ENCODE assay signal across 9 cellular contexts in the genomic region with DNA sequence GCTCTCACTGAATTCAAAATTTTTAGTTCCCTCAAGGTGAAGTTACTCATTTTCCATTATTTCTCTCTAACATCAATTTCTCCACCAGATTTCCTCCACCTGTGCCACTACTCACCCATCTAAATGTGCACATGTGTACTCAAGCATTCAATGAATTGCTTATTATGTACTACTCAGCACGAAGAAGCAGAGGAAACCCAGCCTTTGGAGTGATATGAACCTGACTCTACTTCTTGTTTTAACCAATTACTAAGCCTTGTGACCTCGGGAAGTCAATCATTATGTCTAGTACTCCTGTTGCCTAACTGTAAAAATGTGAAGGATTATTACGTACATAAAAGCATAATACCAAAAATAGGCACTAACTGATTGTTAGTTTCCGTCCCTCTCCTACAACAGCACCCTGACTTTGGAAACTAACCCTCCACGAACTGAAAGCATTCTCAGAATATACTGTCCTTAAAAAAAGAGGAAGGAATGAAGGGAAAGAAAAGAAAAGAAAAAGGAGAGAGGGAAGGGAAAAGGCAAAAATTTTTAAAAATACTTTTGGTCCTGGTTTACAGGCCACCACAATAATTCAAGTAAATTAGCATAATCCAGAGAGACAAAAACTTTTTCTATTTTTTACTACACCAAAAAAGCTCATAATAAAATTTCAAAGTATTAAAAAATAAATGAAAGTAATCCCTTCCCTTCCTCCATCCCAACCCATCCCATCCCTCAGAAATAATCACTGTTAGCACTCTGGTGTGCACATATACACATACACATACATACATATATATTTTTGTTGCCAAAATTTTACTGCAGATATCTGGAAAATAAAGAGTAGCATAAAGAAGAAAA. TPM values are rescaled to one million over a fixed set of nuclear protein-coding genes. Genes with fewer than 3 reads are reported as not detected.
DNase-seq lines count a peak whose midpoint lies in the region; ATAC-seq, FAIRE-seq and TF ChIP-seq lines count a peak whose summit lies in the region.
"Had no signal": no experiment of that assay in that cellular context is flagged by ENCODE, and none has a peak within 500 bp of the region (broad histone marks: within the 10 kb centered on the region; RNA-seq: fewer than 3 reads in every experiment).

No MANE protein-coding gene starts in this region.

- no peak for TF ChIP-seq RAD21 in K562 (CRISPR knock-in tag; conservative IDR thresholded peaks at IDR 0.05 in 1 of 2, IDR thresholded peaks at IDR 0.05 in 1 of 2)

- no peak overlapping the region for H3K4me2 ChIP-seq in K562 (ENCODE audit: insufficient read depth, low read length)

- peaks cover 12% of the 10 kb centered on the region for H3K36me3 Mint-ChIP-seq in MCF 10A (ENCODE audit: insufficient read depth, unreplicated experiment)

- no peak overlapping the region for H3K9ac ChIP-seq in K562 (ENCODE audit: insufficient read depth in 1 of 2, low read depth in 2 of 2, low read length in 2 of 2)

- H3K4me3 Mint-ChIP-seq in MCF 10A (ENCODE audit: unreplicated experiment), result no peak overlapping the region
- H3K4me3 Mint-ChIP-seq: T-helper 2 cell treated with Interferon-gamma antibody and Interleukin-4, amounts not matched to agents 5 μg/mL and 100 μg/mL, for 36 hours had no signal

- H3K9me3 ChIP-seq in K562 (replicated peaks; ENCODE audit: control insufficient read depth, insufficient read depth, low read depth, low read length) (no peaks in the 10 kb centered on the region), pancreas (no peaks in the 10 kb centered on the region)

- H3K27me3 Mint-ChIP-seq in MCF 10A (ENCODE audit: insufficient read depth, unreplicated experiment), result no peaks in the 10 kb centered on the region

- H3K27ac ChIP-seq in K562 (ENCODE audit: extremely low read depth, low read depth, low read length) (no peak overlapping the region), pancreas (peak overlapping the region in 2 of 4 donors; percentile 1 to 24)

- ATAC-seq in K562, result no peak
- ATAC-seq in pancreas, result peak in 3 of 4 donors; percentile 34 to 48 (median 43)

- H3K27ac Mint-ChIP-seq in MCF 10A (ENCODE audit: low read depth, unreplicated experiment), result no peak overlapping the region
- H3K27ac Mint-ChIP-seq: T-helper 2 cell treated with Interferon-gamma antibody and Interleukin-4, amounts not matched to agents 5 μg/mL and 100 μg/mL, for 36 hours had no signal

- BruUV-seq in K562 (replicated peaks; lab: Mats Ljungman, UMichigan) (no TSS peak), MCF 10A (replicated peaks; lab: Mats Ljungman, UMichigan) (no TSS peak)

- H3K4me1 Mint-ChIP-seq in MCF 10A (ENCODE audit: insufficient read depth, unreplicated experiment), result peaks cover 62% of the 10 kb centered on the region

- peaks cover 13% of the 10 kb centered on the region for H4K20me1 ChIP-seq in K562 (replicated peaks; ENCODE audit: control insufficient read depth, insufficient read depth, low read length)

- H3K4me3 ChIP-seq in K562 (no peak overlapping the region), pancreas (no peak overlapping the region)

- in situ Hi-C loops in K562 (cut with MboI), result no loop called here

- TF ChIP-seq CTCF in K562 (IDR thresholded peaks at IDR 0.05 in 2 of 3, conservative IDR thresholded peaks at IDR 0.05 in 1 of 3; ENCODE audit: insufficient read depth in 2 of 3, low read depth in 1 of 3, low read length in 3 of 3), result no peak
- TF ChIP-seq CTCF in pancreas (IDR thresholded peaks at IDR 0.05), result no peak
- TF ChIP-seq CTCF in MCF 10A (IDR thresholded peaks at IDR 0.05; ENCODE audit: unreplicated experiment), result no peak

- TF ChIP-seq POLR2A in GM12892 (IDR thresholded peaks at IDR 0.05; ENCODE audit: low read depth, low read length) (no peak), K562 (conservative IDR thresholded peaks at IDR 0.05) (no peak)

- H3K27me3 ChIP-seq in K562 (ENCODE audit: control insufficient read depth in 2 of 2, insufficient read depth in 2 of 2, low read length in 2 of 2) (no peaks in the 10 kb centered on the region), pancreas (no peaks in the 10 kb centered on the region)

- intact Hi-C loops in K562 (cut with micrococcal nuclease), result no loop called here
- intact Hi-C loops in pancreas (cut with DNase I), result no loop called here
- intact Hi-C loops in MCF 10A (cut with micrococcal nuclease), result loop anchor here (5.0 kb wide), 1 partner anchor 48 kb away; no protein-coding TSS in a partner anchor

- FAIRE-seq in GM12892 (lab: Jason Lieb, UNC) (peak; percentile 48), K562 (lab: Jason Lieb, UNC) (no peak), pancreas (lab: Jason Lieb, UNC) (no peak)

- POLR2A ChIA-PET in K562 (lab: Yijun Ruan, JAX), result no interaction called here
- POLR2A ChIA-PET in MCF 10A (lab: Yijun Ruan, JAX), result no interaction called here

- peaks cover 3% of the 10 kb centered on the region for H3K9me1 ChIP-seq in K562 (ENCODE audit: control insufficient read depth, insufficient read depth, low read length)

- no peak for TF ChIP-seq EP300 in K562 (IDR thresholded peaks at IDR 0.05; ENCODE audit: low read length)

- 54% methylated on average over 5 of the region's 5 CpGs for WGBS in K562 (ENCODE audit: insufficient coverage, low coverage, missing lambda C conversion rate)
- WGBS in pancreas, 2 donors, result 24 to 27% methylated on average over 5 of the region's 5 CpGs

- peaks cover 96% of the 10 kb centered on the region for H3K79me2 ChIP-seq in K562 (ENCODE audit: control insufficient read depth, insufficient read depth, low read length)

- H3K4me1 ChIP-seq in K562 (replicated peaks in 1 of 2; ENCODE audit: control insufficient read depth in 2 of 2, insufficient read depth in 2 of 2, low read length in 2 of 2), result no peaks in the 10 kb centered on the region; a peak in 2 of 5 replicates
- peaks cover 14 to 71% (median 31%) of the 10 kb centered on the region in 3 donors for H3K4me1 ChIP-seq in pancreas

- H3K9me3 Mint-ChIP-seq in MCF 10A (ENCODE audit: unreplicated experiment), result no peaks in the 10 kb centered on the region
- H3K9me3 Mint-ChIP-seq: T-helper 2 cell treated with Interferon-gamma antibody and Interleukin-4, amounts not matched to agents 5 μg/mL and 100 μg/mL, for 36 hours had no signal

- H3K36me3 ChIP-seq in K562 (ENCODE audit: control insufficient read depth, insufficient read depth, low read length) (peaks cover 5% of the 10 kb centered on the region; the same call in 1 of the 3 replicates), pancreas (no peaks in the 10 kb centered on the region)

- H2AFZ ChIP-seq in K562 (ENCODE audit: low read depth, low read length), result no peak overlapping the region

- CTCF ChIA-PET in K562 (lab: Yijun Ruan, JAX; ENCODE audit: low intra/inter-chr PET ratio), result no interaction called here
- CTCF ChIA-PET in MCF 10A (lab: Yijun Ruan, JAX), result interaction anchor here (0.7 kb wide), 1 partner anchor 15 kb away, joined by 4 read pairs; no protein-coding TSS in a partner anchor

- DNase-seq in GM12892 (ENCODE audit: insufficient read length), result no peak
- peak; percentile 19 to 80 for DNase-seq in NOMO-1 (lab: John Stamatoyannopoulos, UW; ENCODE audit: unreplicated experiment in 2 of 2)
- no peak for DNase-seq in K562 (ENCODE audit: extremely low read depth in 1 of 4, low spot score in 3 of 4)
- no peak for DNase-seq in pancreas
- DNase-seq in foreskin melanocyte, result no peak
- DNase-seq in T1000 (lab: John Stamatoyannopoulos, UW), result no peak
- no peak for DNase-seq in MCF 10A (ENCODE audit: unreplicated experiment)
- DNase-seq: activated CD8-positive, alpha-beta memory T cell treated with anti-CD3 and anti-CD28 coated beads, Interleukin-2, amount 50 U/mL, for 48 hours had no signal

TF ChIP-seq in K562, 482 proteins besides CTCF, POLR2A, EP300 and RAD21 (continues in another document):
- TF ChIP-seq PCBP2 (IDR thresholded peaks at IDR 0.05; ENCODE audit: low read depth, low read length, poor library complexity, severe bottlenecking), result peak; percentile 79
- no peak for TF ChIP-seq HIVEP1 (CRISPR knock-in tag; IDR thresholded peaks at IDR 0.05)
- no peak for TF ChIP-seq SRSF7 (optimal IDR thresholded peaks at IDR 0.05; ENCODE audit: low read depth, low read length)
- TF ChIP-seq, protein P1, sequence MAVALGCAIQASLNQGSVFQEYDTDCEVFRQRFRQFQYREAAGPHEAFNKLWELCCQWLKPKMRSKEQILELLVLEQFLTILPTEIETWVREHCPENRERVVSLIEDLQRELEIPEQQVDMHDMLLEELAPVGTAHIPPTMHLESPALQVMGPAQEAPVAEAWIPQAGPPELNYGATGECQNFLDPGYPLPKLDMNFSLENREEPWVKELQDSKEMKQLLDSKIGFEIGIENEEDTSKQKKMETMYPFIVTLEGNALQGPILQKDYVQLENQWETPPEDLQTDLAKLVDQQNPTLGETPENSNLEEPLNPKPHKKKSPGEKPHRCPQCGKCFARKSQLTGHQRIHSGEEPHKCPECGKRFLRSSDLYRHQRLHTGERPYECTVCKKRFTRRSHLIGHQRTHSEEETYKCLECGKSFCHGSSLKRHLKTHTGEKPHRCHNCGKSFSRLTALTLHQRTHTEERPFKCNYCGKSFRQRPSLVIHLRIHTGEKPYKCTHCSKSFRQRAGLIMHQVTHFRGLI (CRISPR knock-in tag; IDR thresholded peaks at IDR 0.05), result no peak
- no peak for TF ChIP-seq POLR3G (IDR thresholded peaks at IDR 0.05; ENCODE audit: extremely low read depth, insufficient read length, insufficient replicate concordance)

RNA-seq across cellular contexts. Expression of a gene that starts 53.6 kb away (rescaled TPM):
- 27.1 TPM for polyA plus RNA-seq in GM12892 (2012; ENCODE audit: missing spikeins)
- total RNA-seq in K562 (2011; cell fraction: chromatin; rRNA removed; ENCODE audit: low replicate concordance), result 361 and 617 TPM in 2 replicates
- 177 and 226 TPM in 2 replicates for total RNA-seq in K562 (2011; cell fraction: nucleolus; rRNA removed)
- 302 and 371 TPM in 2 replicates for total RNA-seq in K562 (2011; cell fraction: nucleoplasm; rRNA removed)
- 30.5 and 34.6 TPM in 2 replicates for total RNA-seq in K562 (2014; rRNA removed)
- total RNA-seq in K562 (2014; rRNA removed; fragmentation: Illumina TruSeq; extraction: Trizol), result 44.4 and 53.2 TPM in 2 replicates
- 43.8 and 44.0 TPM in 2 replicates for total RNA-seq in K562 (2015; rRNA removed; fragmentation: Illumina TruSeq; extraction: Trizol)
- 49.3 and 55.4 TPM in 2 replicates for total RNA-seq in K562 (2021)
- 22.4 and 25.8 TPM in 2 replicates for polyA plus RNA-seq in K562 (2011; rRNA removed)
- polyA plus RNA-seq in K562 (2011; cell fraction: cytosol; rRNA removed), result 10.5 and 22.5 TPM in 2 replicates
- polyA plus RNA-seq in K562 (2011; cell fraction: nucleus; rRNA removed), result 79.8 and 89.1 TPM in 2 replicates
- 17.0 and 24.8 TPM in 2 replicates for polyA plus RNA-seq in K562 (2012)
- 22.9 and 25.5 TPM in 2 replicates for polyA plus RNA-seq in K562 (2014; fragmentation: Illumina TruSeq; extraction: Trizol)
- polyA plus RNA-seq in K562 (2014; fragmentation: Nextera tagmentation; extraction: Ambion mirVana), result 1 to 10 TPM; 3.6 to 6.9 TPM
- polyA plus RNA-seq in K562 (2014; rRNA removed), result 22.0 and 31.8 TPM in 2 replicates
- polyA minus RNA-seq in K562 (2011; rRNA and poly(A)+ RNA removed), result 144 and 185 TPM in 2 replicates
- polyA minus RNA-seq in K562 (2011; cell fraction: cytosol; rRNA and poly(A)+ RNA removed), result 47.2 and 57.3 TPM in 2 replicates
- 115 and 196 TPM in 2 replicates for polyA minus RNA-seq in K562 (2011; cell fraction: nucleus; rRNA and poly(A)+ RNA removed)
- 10 to 100 TPM; 35.3 to 86.6 (median 48.9) TPM for total RNA-seq in pancreas
- polyA plus RNA-seq in pancreas, result 10 to 100 TPM; 24.6 to 30.3 TPM
- 67.1 and 69.0 TPM in 2 replicates for total RNA-seq in MCF 10A (2022)

Comparison
In these comparisons a context has a peak if more than half of its experiments do, and no peak if none do; other contexts are left out.
1. DNase-seq: peak in NOMO-1 (2 of 2); none in GM12892 (single experiment), K562 (0 of 4), pancreas (0 of 6), foreskin melanocyte (single experiment), T1000 (single experiment) and MCF 10A (single experiment).